In the genomic region with DNA sequence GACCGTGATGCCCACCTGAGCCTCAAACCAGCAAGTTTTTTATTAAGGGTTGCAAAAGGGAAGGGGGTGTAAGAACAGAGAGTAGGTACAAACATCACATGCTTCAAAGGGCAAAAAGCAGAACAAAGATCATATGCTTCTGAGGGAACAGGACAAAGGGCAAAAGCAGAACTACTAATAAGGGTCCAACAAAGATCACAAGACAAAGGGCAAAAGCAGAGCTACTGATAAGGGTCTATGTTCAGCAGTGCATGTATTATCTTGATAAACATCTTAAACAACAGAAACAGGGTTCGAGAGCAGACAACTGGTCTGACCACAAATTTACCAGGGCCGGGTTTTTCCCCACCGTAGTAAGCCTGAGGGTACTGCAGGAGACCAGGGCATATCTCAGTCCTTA, we compare ENCODE assay signal across 1 cellular context.
TF ChIP-seq lines count a peak whose summit lies in the region.

No MANE protein-coding gene starts in this region.

TF ChIP-seq in GM12878, 131 proteins besides CTCF, POLR2A, EP300 and RAD21:
- TF ChIP-seq MLLT1 (IDR thresholded peaks at IDR 0.05) (0 out of 2 replicates have a peak, but pooled peaks have one; percentile 19), NBN (IDR thresholded peaks at IDR 0.05) (0 out of 2 replicates have a peak, but pooled peaks have one; percentile 24), BHLHE40 (IDR thresholded peaks at IDR 0.05; ENCODE audit: borderline replicate concordance in 1 of 2, low read depth in 2 of 2, low read length in 1 of 2) (0 out of 4 replicates have a peak, but pooled peaks of 1 of the 2 experiments have one; percentile 25)
